Comparison of ENCODE assay signal across 8 cellular contexts in the genomic region with DNA sequence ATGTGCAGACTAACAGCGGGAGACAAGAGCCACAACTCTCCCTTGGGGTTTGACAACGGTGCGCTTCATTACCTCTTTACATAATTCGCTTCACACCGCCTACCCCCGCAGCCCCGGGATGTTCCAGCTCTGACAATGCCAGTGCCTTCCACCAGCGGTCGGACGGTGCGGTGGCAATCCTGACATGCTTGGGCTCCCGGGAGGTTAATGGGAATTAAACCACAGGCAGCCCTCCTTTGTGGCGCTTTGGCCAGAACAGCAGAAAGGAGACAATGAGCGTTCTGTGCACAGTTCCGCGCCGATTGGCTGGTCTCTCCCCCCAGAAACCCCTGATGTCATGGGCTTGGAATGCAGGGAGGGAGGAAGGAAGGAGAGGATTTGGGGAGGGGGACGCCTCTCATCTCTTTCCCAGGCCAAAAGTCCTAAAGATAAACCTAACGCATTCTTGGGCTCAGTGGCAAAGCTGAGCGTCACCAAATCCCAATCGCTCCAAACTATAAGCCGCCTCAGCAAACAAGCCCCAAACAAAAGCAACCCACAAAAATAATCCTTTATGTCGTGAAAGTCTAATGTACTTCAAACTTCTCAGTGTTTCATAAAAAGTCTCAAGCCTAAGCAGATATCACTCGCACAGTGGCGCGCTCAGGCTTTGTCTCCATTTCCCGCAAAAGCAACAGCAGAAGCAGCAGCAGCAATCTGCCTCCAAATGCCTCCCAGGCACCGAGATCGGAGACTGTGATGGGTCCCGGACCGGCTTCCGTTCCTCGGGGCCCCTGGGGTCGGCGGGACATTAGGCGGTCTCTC. TPM values are rescaled to one million over a fixed set of nuclear protein-coding genes. Genes with fewer than 3 reads are reported as not detected.
DNase-seq lines count a peak whose midpoint lies in the region; ATAC-seq, FAIRE-seq and TF ChIP-seq lines count a peak whose summit lies in the region.

No MANE protein-coding gene starts in this region.

- peak in 1 of 2 donors; percentile 42 for TF ChIP-seq POLR2A in heart left ventricle (IDR thresholded peaks at IDR 0.05)

- DNase-seq in NCI-H460 (ENCODE audit: extremely low read depth, low read depth) (peak; percentile 26), heart left ventricle (peak; percentile 73 to 87 (median 82)), nucleus accumbens (lab: John Stamatoyannopoulos, UW) (peak in 55 of 56 donors; percentile 9 to 85 (median 64)), D721Med (ENCODE audit: insufficient read length, low spot score) (no peak)

- H3K36me3 ChIP-seq in heart left ventricle = peaks cover 0 to 3% (median 0%) of the 10 kb centered on the region in 9 donors

- ATAC-seq in HG02884 (IDR thresholded peaks at IDR 0.05; ENCODE audit: unreplicated experiment) (peak; percentile 10), heart left ventricle (peak; percentile 33 to 66 (median 56)), GM21576 (IDR thresholded peaks at IDR 0.05; ENCODE audit: unreplicated experiment) (no peak)

- no peaks in the 10 kb centered on the region for H3K9me3 ChIP-seq in heart left ventricle

- no peak for TF ChIP-seq CTCF in heart left ventricle (IDR thresholded peaks at IDR 0.05)
- no peak for TF ChIP-seq CTCF in D721Med (IDR thresholded peaks at IDR 0.05; ENCODE audit: insufficient read depth, missing control alignments)

- WGBS in heart left ventricle, 4 donors = 0 to 1% (median 0%) methylated on average over 20 to 36 of the region's 36 CpGs

- peaks cover 8 to 71% (median 53%) of the 10 kb centered on the region in 12 donors for H3K4me1 ChIP-seq in heart left ventricle

- H3K4me3 ChIP-seq in GM08714 (ENCODE audit: low read length) = peak overlapping the region; percentile 57
- H3K4me3 ChIP-seq in heart left ventricle = peak overlapping the region; percentile 69 to 95 (median 80)

- peaks cover 0 to 24% (median 0%) of the 10 kb centered on the region in 9 donors for H3K27me3 ChIP-seq in heart left ventricle

- no peak for FAIRE-seq in D721Med (lab: Jason Lieb, UNC)

- peak overlapping the region; percentile 92 for H3K27ac ChIP-seq in angular gyrus (ENCODE audit: low read depth, low read length)
- peak overlapping the region; percentile 95 to 100 (median 97) for H3K27ac ChIP-seq in heart left ventricle

- intact Hi-C loops in heart left ventricle (cut with DNase I) = loop anchor here (1.0 to 10.0 kb wide), 13 partner anchors 37 to 119 kb away; no protein-coding TSS in a partner anchor

RNA-seq across cellular contexts. Expression of a gene that starts 1.1 kb away (rescaled TPM):
- total RNA-seq in NCI-H460 (2014; rRNA removed; shearing (Covaris generic)) = 25.9 and 26.0 TPM in 2 replicates
- polyA plus RNA-seq in NCI-H460 (2014; cell fraction: nucleus; rRNA removed) = 20.0 and 21.9 TPM in 2 replicates
- total RNA-seq in heart left ventricle = 100 to 1,000 TPM in 1 of 9 donors, 10 to 100 TPM in 8; 53.0 to 115 (median 74.1) TPM
- polyA plus RNA-seq in heart left ventricle = 10 to 100 TPM; 23.8 to 63.4 TPM
